ENCODE assay signal across 1 cellular context in the genomic region with DNA sequence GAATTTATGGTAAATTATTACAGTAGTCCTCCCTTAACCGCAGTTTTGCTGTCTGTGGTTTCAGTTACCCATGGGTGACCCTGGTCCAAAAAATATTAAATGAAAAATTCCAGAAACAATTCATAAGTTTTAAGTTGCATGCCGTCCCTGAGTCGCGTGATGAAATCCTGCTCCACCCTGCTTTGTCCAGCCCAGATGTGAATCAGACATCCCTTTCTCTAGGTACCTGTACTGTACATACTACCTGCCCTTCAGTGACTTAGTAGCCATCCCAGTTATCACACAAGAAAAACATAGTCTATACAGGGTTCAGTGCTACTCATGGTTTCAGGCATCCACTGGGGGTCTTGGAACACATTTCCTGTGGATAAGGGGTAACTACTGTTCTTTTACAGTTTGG.
TF ChIP-seq lines count a peak whose summit lies in the region.

No MANE protein-coding gene starts in this region.

TF ChIP-seq in GM23338, 12 proteins besides CTCF, POLR2A, EP300 and RAD21 (continued from another document):
- TF ChIP-seq, protein P1, sequence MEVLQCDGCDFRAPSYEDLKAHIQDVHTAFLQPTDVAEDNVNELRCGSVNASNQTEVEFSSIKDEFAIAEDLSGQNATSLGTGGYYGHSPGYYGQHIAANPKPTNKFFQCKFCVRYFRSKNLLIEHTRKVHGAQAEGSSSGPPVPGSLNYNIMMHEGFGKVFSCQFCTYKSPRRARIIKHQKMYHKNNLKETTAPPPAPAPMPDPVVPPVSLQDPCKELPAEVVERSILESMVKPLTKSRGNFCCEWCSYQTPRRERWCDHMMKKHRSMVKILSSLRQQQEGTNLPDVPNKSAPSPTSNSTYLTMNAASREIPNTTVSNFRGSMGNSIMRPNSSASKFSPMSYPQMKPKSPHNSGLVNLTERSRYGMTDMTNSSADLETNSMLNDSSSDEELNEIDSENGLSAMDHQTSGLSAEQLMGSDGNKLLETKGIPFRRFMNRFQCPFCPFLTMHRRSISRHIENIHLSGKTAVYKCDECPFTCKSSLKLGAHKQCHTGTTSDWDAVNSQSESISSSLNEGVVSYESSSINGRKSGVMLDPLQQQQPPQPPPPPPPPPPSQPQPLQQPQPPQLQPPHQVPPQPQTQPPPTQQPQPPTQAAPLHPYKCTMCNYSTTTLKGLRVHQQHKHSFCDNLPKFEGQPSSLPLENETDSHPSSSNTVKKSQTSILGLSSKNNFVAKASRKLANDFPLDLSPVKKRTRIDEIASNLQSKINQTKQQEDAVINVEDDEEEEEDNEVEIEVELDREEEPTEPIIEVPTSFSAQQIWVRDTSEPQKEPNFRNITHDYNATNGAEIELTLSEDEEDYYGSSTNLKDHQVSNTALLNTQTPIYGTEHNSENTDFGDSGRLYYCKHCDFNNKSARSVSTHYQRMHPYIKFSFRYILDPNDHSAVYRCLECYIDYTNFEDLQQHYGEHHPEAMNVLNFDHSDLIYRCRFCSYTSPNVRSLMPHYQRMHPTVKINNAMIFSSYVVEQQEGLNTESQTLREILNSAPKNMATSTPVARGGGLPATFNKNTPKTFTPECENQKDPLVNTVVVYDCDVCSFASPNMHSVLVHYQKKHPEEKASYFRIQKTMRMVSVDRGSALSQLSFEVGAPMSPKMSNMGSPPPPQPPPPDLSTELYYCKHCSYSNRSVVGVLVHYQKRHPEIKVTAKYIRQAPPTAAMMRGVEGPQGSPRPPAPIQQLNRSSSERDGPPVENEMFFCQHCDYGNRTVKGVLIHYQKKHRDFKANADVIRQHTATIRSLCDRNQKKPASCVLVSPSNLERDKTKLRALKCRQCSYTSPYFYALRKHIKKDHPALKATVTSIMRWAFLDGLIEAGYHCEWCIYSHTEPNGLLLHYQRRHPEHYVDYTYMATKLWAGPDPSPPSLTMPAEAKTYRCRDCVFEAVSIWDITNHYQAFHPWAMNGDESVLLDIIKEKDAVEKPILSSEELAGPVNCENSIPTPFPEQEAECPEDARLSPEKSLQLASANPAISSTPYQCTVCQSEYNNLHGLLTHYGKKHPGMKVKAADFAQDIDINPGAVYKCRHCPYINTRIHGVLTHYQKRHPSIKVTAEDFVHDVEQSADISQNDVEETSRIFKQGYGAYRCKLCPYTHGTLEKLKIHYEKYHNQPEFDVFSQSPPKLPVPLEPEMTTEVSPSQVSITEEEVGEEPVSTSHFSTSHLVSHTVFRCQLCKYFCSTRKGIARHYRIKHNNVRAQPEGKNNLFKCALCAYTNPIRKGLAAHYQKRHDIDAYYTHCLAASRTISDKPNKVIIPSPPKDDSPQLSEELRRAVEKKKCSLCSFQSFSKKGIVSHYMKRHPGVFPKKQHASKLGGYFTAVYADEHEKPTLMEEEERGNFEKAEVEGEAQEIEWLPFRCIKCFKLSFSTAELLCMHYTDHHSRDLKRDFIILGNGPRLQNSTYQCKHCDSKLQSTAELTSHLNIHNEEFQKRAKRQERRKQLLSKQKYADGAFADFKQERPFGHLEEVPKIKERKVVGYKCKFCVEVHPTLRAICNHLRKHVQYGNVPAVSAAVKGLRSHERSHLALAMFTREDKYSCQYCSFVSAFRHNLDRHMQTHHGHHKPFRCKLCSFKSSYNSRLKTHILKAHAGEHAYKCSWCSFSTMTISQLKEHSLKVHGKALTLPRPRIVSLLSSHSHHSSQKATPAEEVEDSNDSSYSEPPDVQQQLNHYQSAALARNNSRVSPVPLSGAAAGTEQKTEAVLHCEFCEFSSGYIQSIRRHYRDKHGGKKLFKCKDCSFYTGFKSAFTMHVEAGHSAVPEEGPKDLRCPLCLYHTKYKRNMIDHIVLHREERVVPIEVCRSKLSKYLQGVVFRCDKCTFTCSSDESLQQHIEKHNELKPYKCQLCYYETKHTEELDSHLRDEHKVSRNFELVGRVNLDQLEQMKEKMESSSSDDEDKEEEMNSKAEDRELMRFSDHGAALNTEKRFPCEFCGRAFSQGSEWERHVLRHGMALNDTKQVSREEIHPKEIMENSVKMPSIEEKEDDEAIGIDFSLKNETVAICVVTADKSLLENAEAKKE (CRISPR knock-in tag; IDR thresholded peaks at IDR 0.05): no peak
- no peak for TF ChIP-seq NANOG (IDR thresholded peaks at IDR 0.05; ENCODE audit: borderline replicate concordance)
- TF ChIP-seq, protein P2, sequence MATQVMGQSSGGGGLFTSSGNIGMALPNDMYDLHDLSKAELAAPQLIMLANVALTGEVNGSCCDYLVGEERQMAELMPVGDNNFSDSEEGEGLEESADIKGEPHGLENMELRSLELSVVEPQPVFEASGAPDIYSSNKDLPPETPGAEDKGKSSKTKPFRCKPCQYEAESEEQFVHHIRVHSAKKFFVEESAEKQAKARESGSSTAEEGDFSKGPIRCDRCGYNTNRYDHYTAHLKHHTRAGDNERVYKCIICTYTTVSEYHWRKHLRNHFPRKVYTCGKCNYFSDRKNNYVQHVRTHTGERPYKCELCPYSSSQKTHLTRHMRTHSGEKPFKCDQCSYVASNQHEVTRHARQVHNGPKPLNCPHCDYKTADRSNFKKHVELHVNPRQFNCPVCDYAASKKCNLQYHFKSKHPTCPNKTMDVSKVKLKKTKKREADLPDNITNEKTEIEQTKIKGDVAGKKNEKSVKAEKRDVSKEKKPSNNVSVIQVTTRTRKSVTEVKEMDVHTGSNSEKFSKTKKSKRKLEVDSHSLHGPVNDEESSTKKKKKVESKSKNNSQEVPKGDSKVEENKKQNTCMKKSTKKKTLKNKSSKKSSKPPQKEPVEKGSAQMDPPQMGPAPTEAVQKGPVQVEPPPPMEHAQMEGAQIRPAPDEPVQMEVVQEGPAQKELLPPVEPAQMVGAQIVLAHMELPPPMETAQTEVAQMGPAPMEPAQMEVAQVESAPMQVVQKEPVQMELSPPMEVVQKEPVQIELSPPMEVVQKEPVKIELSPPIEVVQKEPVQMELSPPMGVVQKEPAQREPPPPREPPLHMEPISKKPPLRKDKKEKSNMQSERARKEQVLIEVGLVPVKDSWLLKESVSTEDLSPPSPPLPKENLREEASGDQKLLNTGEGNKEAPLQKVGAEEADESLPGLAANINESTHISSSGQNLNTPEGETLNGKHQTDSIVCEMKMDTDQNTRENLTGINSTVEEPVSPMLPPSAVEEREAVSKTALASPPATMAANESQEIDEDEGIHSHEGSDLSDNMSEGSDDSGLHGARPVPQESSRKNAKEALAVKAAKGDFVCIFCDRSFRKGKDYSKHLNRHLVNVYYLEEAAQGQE (IDR thresholded peaks at IDR 0.05; ENCODE audit: unreplicated experiment): no peak
- TF ChIP-seq POLR2AphosphoS5 (IDR thresholded peaks at IDR 0.05; ENCODE audit: low read depth): no peak
- no peak for TF ChIP-seq EZH2phosphoT487 (IDR thresholded peaks at IDR 0.05; ENCODE audit: unreplicated experiment)
- no peak for TF ChIP-seq CREB1 (CRISPR knock-in tag; IDR thresholded peaks at IDR 0.05; ENCODE audit: low read depth)
- no peak for TF ChIP-seq ZNF114 (CRISPR knock-in tag; IDR thresholded peaks at IDR 0.05)
TF ChIP-seq in GM23338: peak in this region for 0.
